ENCODE assay signal across 11 cellular contexts in the genomic region with DNA sequence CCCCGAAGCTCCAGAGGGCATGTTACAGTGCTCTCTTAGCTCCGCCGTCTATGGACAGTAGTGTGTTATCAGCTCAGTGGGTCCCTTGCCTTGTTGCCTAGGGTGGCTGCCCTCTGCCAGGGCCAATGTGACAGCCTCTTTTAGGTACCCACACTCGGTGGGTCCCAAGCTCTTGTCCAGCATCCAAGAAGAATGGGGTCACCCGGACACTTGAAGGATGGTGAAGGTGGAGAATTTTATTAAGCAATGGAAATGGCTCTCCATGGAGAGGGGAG.
"Had no signal": no experiment of that assay in that cellular context is flagged by ENCODE, and none has a peak within 500 bp of the region (broad histone marks: within the 10 kb centered on the region; RNA-seq: fewer than 3 reads in every experiment).

No MANE protein-coding gene starts in this region.

- DNase-seq: dermis blood vessel endothelial cell; esophagus squamous epithelium; foreskin fibroblast; glutamatergic neuron; islet precursor cell; mucosa of descending colon; naive thymus-derived CD8-positive, alpha-beta T cell; stimulated activated CD4-positive, alpha-beta T cell treated with anti-CD3 and anti-CD28 coated beads, Interleukin-2, amount 100 ng/mL, for 24 hours; stimulated activated naive CD4-positive, alpha-beta T cell treated with Interleukin-2 at 50 U/mL for 16 hours; trophoblast cell had no signal

- ATAC-seq: gastroesophageal sphincter; mucosa of descending colon; naive thymus-derived CD8-positive, alpha-beta T cell had no signal

- H3K4me3 Mint-ChIP-seq: naive thymus-derived CD8-positive, alpha-beta T cell had no signal

- H3K27me3 Mint-ChIP-seq: naive thymus-derived CD8-positive, alpha-beta T cell had no signal
